In the genomic region with DNA sequence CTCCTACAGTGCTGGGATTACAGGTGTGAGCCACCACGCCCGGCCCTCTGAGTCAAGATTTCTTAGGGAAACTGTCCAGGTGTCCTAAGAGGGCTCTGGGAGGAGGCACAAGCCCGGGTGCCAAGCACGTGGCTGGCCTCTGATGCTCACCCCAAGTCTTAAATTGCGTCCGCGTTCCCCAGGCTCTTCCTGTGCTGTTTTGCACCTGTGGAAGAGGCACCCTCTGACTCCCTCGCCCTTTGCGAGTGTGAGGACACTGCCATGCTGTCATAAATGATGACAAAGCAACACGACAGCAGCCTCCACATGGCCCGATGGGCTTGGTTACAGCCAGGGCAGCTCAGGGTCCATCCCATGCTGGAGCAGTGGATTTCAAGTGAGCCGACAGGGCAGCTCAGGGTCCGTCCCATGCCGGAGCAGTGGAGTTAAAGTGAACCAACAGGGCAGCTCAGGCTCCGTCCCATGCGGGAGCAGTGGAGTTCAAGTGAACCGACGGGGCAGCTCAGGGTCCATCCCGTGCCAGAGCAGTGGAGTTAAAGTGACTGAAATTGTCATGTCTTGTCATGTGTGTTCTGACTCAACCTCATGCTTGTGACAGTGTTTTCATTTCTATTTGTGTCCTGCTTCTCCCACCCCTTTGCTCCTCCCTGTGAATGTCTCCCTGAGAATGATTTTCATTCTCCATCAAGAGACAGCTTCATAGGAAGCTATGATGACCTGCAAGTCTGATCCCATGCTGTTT, we compare ENCODE assay signal across 14 cellular contexts.
"Had no signal": no experiment of that assay in that cellular context is flagged by ENCODE, and none has a peak within 500 bp of the region (broad histone marks: within the 10 kb centered on the region; RNA-seq: fewer than 3 reads in every experiment).

No MANE protein-coding gene starts in this region.

- H3K4me1 ChIP-seq: breast epithelium, thyroid gland, uterus had no signal

- H3K27ac Mint-ChIP-seq: activated CD8-positive, alpha-beta T cell treated with anti-CD3 and anti-CD28 coated beads for 36 hours; activated T-helper 1 cell treated with anti-CD3 and anti-CD28 coated beads, Interleukin-12 subunit alpha, Interleukin-12 subunit beta, Interleukin-2, Interleukin-4 antibody, amounts not matched to agents 30 ng/mL and 10 ng/mL and 1 ng/mL, durations not matched to agents 14 hours and 24 hours and 36 hours; natural killer cell treated with Interleukin-12 subunit alpha and Interleukin-12 subunit beta and Interleukin-15 and Interleukin-18, amount 100 ng/mL, for 72 hours had no signal

- H3K9me3 ChIP-seq: breast epithelium, thyroid gland, uterus had no signal

- H3K36me3 Mint-ChIP-seq: natural killer cell treated with Interleukin-12 subunit alpha and Interleukin-12 subunit beta and Interleukin-15 and Interleukin-18, amount 100 ng/mL, for 72 hours had no signal

- H3K4me3 ChIP-seq: breast epithelium, thyroid gland, uterus had no signal

- H3K27ac ChIP-seq: breast epithelium, thyroid gland, uterus, WERI-Rb-1 had no signal

- H3K9me3 Mint-ChIP-seq: activated CD8-positive, alpha-beta T cell treated with anti-CD3 and anti-CD28 coated beads for 36 hours; activated T-helper 1 cell treated with anti-CD3 and anti-CD28 coated beads, Interleukin-12 subunit alpha, Interleukin-12 subunit beta, Interleukin-2, Interleukin-4 antibody, amounts not matched to agents 30 ng/mL and 10 ng/mL and 1 ng/mL, durations not matched to agents 14 hours and 24 hours and 36 hours; natural killer cell treated with Interleukin-12 subunit alpha and Interleukin-12 subunit beta and Interleukin-15 and Interleukin-18, amount 100 ng/mL, for 72 hours had no signal

- H3K36me3 ChIP-seq: uterus had no signal

- ATAC-seq: activated CD8-positive, alpha-beta T cell treated with anti-CD3 and anti-CD28 coated beads for 36 hours; natural killer cell treated with Interleukin-12 subunit alpha and Interleukin-12 subunit beta and Interleukin-15 and Interleukin-18, amount 100 ng/mL, for 72 hours had no signal

- H3K27me3 ChIP-seq: breast epithelium, thyroid gland, uterus had no signal

- H3K27me3 Mint-ChIP-seq: activated CD8-positive, alpha-beta T cell treated with anti-CD3 and anti-CD28 coated beads for 36 hours; natural killer cell treated with Interleukin-12 subunit alpha and Interleukin-12 subunit beta and Interleukin-15 and Interleukin-18, amount 100 ng/mL, for 72 hours had no signal

- DNase-seq: activated CD4-positive, alpha-beta T cell treated with anti-CD3 and anti-CD28 coated beads for 4 hours; activated CD8-positive, alpha-beta memory T cell treated with anti-CD3 and anti-CD28 coated beads, Interleukin-2, amount 50 U/mL, for 4 hours; activated CD8-positive, alpha-beta T cell treated with anti-CD3 and anti-CD28 coated beads for 36 hours; activated naive CD4-positive, alpha-beta T cell; aorta; dermis blood vessel endothelial cell; erythroblast; stimulated activated CD4-positive, alpha-beta T cell treated with anti-CD3 and anti-CD28 coated beads, Interleukin-4, amount 100 ng/mL, for 4 hours; thyroid gland; uterus; WERI-Rb-1 had no signal

- H3K4me3 Mint-ChIP-seq: activated CD8-positive, alpha-beta T cell treated with anti-CD3 and anti-CD28 coated beads for 36 hours; activated T-helper 1 cell treated with anti-CD3 and anti-CD28 coated beads, Interleukin-12 subunit alpha, Interleukin-12 subunit beta, Interleukin-2, Interleukin-4 antibody, amounts not matched to agents 30 ng/mL and 10 ng/mL and 1 ng/mL, durations not matched to agents 14 hours and 24 hours and 36 hours; natural killer cell treated with Interleukin-12 subunit alpha and Interleukin-12 subunit beta and Interleukin-15 and Interleukin-18, amount 100 ng/mL, for 72 hours had no signal
